1 cellular context compared by ENCODE assay signal in the genomic region with DNA sequence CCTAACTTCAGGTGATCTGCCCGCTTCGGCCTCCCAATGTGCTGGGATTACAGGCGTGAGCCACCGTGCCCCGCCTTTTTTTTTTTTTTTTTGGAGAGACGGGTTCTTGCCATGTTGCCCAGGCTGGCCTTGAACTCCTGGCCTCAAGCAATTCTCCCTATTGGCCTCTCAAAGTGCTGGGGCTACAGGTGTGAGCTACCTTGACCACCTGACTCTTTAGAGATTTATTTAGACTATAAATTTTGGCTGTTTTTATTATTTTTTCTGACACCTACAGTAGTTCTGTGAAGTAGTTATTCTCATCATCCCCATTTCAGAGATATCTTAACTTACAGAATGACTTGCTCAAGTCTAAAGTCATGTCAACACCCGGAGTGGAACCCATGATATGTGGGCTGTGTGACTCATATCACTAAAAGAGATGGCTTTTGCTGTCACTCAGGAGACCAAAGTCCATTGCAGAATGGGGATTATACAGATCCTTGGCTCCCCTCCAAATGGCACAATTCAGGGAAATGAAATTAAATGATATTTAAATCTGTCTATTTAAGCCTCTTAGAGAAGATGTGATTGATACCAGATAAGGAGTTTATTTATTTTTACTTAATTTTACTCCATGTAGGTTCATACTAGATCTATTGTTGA.
A peak's percentile ranks its signal among the peaks of the same experiment; 100 is the strongest.
TF ChIP-seq lines count a peak whose summit lies in the region.

No MANE protein-coding gene starts in this region.

TF ChIP-seq in SK-N-SH treated with all-trans-retinoic acid at 6 μM for 48 hours, 23 proteins besides CTCF, POLR2A, EP300 and RAD21 (continued from another document):
- TF ChIP-seq CSDC2 (CRISPR knock-in tag; IDR thresholded peaks at IDR 0.05) (no peak), SNAI2 (CRISPR knock-in tag; IDR thresholded peaks at IDR 0.05) (no peak), PPARA (CRISPR knock-in tag; IDR thresholded peaks at IDR 0.05; ENCODE audit: borderline replicate concordance) (no peak), OSR1 (CRISPR knock-in tag; IDR thresholded peaks at IDR 0.05) (no peak), TSHZ2 (CRISPR knock-in tag; IDR thresholded peaks at IDR 0.05) (peak; percentile 83), ZFP30 (CRISPR knock-in tag; IDR thresholded peaks at IDR 0.05) (no peak), RARB (CRISPR knock-in tag; IDR thresholded peaks at IDR 0.05) (no peak), ZNF565 (CRISPR knock-in tag; conservative IDR thresholded peaks at IDR 0.05; ENCODE audit: low read depth) (no peak)
